In the genomic region with DNA sequence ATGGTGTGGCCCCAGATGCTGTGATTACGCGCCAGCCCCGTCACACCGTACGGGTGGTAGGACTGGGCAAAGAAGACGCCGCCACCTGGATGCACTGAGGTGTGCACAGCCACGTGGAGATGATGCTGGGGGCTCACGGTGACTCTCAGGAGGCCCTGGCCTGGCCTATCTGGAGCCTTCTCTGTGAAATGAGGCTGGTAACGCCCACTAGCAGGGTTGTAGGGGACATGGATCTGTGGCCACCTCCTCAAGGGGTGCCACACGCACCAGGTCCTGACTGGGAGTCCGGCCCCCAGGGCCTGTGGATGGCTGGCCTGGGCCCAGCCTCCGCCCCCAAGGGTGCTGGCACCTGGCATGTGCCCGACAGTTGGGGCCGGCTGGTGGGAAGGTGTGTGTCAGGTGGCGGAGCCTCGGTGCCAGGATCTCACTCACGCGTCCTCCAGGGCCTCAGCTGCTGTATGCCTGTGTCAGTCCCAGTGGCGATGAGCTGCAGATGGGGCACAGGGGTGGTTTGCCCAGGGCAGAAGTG, we compare ENCODE assay signal across 14 cellular contexts. TPM values are rescaled to one million over a fixed set of nuclear protein-coding genes. Genes with fewer than 3 reads are reported as not detected.
DNase-seq lines count a peak whose midpoint lies in the region; ATAC-seq, FAIRE-seq and TF ChIP-seq lines count a peak whose summit lies in the region.
"Had no signal": no experiment of that assay in that cellular context is flagged by ENCODE, and none has a peak within 500 bp of the region (broad histone marks: within the 10 kb centered on the region; RNA-seq: fewer than 3 reads in every experiment).

No MANE protein-coding gene starts in this region.

- no peak overlapping the region for H3K18ac ChIP-seq in H1 (ENCODE audit: extremely low read depth, low read length)
- no peak overlapping the region for H3K18ac ChIP-seq in H9 (ENCODE audit: insufficient read length, low read depth, low read length)

- H3K27ac Mint-ChIP-seq in activated naive CD8-positive, alpha-beta T cell treated with anti-CD3 and anti-CD28 coated beads, Interleukin-2, amount 50 U/mL, for 24 hours: peak overlapping the region; percentile 86
- H3K27ac Mint-ChIP-seq in activated naive CD8-positive, alpha-beta T cell treated with anti-CD3 and anti-CD28 coated beads for 36 hours: no peak overlapping the region
- H3K27ac Mint-ChIP-seq in osteocyte (ENCODE audit: unreplicated experiment): no peak overlapping the region
- H3K27ac Mint-ChIP-seq in H9: no peak overlapping the region; a peak in 1 of 7 replicates
- H3K27ac Mint-ChIP-seq: endodermal cell had no signal

- H2BK15ac ChIP-seq in H1 (ENCODE audit: low read length) (no peak overlapping the region), H9 (ENCODE audit: low read depth, low read length) (no peak overlapping the region)

- H2BK20ac ChIP-seq in H1 (ENCODE audit: low read length) (no peak overlapping the region), H9 (ENCODE audit: low read depth, low read length, poor library complexity, severe bottlenecking) (no peak overlapping the region)

- DNase-seq in activated naive CD8-positive, alpha-beta T cell treated with anti-CD3 and anti-CD28 coated beads, Interleukin-2, amount 50 U/mL, for 24 hours: peak; percentile 18
- no peak for DNase-seq in activated naive CD8-positive, alpha-beta T cell treated with anti-CD3 and anti-CD28 coated beads for 36 hours
- DNase-seq in NCI-H2107 (lab: John Stamatoyannopoulos, UW): peak; percentile 45
- DNase-seq in H1 (ENCODE audit: low read depth in 1 of 2, low spot score in 2 of 2): no peak
- DNase-seq in transverse colon: peak; percentile 50
- no peak for DNase-seq in osteocyte (ENCODE audit: extremely low spot score, unreplicated experiment)
- no peak for DNase-seq in activated effector memory CD4-positive, alpha-beta T cell treated with anti-CD3 and anti-CD28 coated beads, Interleukin-2, amount 50 U/mL, for 16 hours
- no peak for DNase-seq in H9
- DNase-seq: endodermal cell; hippocampal formation; NCI-H187 treated with DMSO at 0.1 percent for 48 hours; psoas muscle; stimulated activated CD4-positive, alpha-beta T cell treated with anti-CD3 and anti-CD28 coated beads, Interleukin-4, amount 100 ng/mL, for 24 hours had no signal

- in situ Hi-C loops in transverse colon (cut with MboI; ENCODE audit: low pct_ligation_motif_present in 1 of 4, low pct_unique_long_range_greater_than_20kb in 1 of 4, low sequenced_read_pairs in 3 of 4): no loop called here

- H3K27me3 ChIP-seq in H1 (replicated peaks in 1 of 4; ENCODE audit: control insufficient read depth in 3 of 4, extremely low read depth in 1 of 4, insufficient read depth in 3 of 4, low read length in 3 of 4) (no peaks in the 10 kb centered on the region), transverse colon (no peaks in the 10 kb centered on the region), H9 (ENCODE audit: insufficient read depth, low read length) (no peaks in the 10 kb centered on the region)

- H3K36me3 ChIP-seq in H1 (ENCODE audit: control insufficient read depth in 2 of 4, insufficient read depth in 4 of 4, low read length in 3 of 4) (no peaks in the 10 kb centered on the region), transverse colon (no peaks in the 10 kb centered on the region)

- H2BK12ac ChIP-seq in H1 (ENCODE audit: low read depth, low read length): peak overlapping the region; percentile 27; the same call in 1 of the 2 replicates
- H2BK12ac ChIP-seq in H9 (ENCODE audit: insufficient read length, low read depth, low read length): no peak overlapping the region

- H3K4me2 ChIP-seq in H1 (ENCODE audit: insufficient read depth in 1 of 2, low read depth in 2 of 2, low read length in 2 of 2) (no peak overlapping the region), H9 (ENCODE audit: insufficient read depth, insufficient read length, low read length) (no peak overlapping the region)

- no peaks in the 10 kb centered on the region for H3K9me3 Mint-ChIP-seq in activated naive CD8-positive, alpha-beta T cell treated with anti-CD3 and anti-CD28 coated beads, Interleukin-2, amount 50 U/mL, for 24 hours
- H3K9me3 Mint-ChIP-seq in activated naive CD8-positive, alpha-beta T cell treated with anti-CD3 and anti-CD28 coated beads for 36 hours: no peaks in the 10 kb centered on the region
- H3K9me3 Mint-ChIP-seq in osteocyte (ENCODE audit: unreplicated experiment) (no peaks in the 10 kb centered on the region), H9 (no peaks in the 10 kb centered on the region; a peak in 1 of 5 replicates)
- H3K9me3 Mint-ChIP-seq: endodermal cell had no signal

- no peak for ATAC-seq in activated naive CD8-positive, alpha-beta T cell treated with anti-CD3 and anti-CD28 coated beads, Interleukin-2, amount 50 U/mL, for 24 hours
- ATAC-seq: psoas muscle had no signal

- H3K9me3 ChIP-seq in H1 (ENCODE audit: insufficient read depth in 2 of 2, low read depth in 1 of 2, low read length in 1 of 2): no peaks in the 10 kb centered on the region
- H3K9me3 ChIP-seq in transverse colon: no peaks in the 10 kb centered on the region
- H3K9me3 ChIP-seq in H9 (ENCODE audit: control insufficient read depth, low read depth, low read length): no peaks in the 10 kb centered on the region
- H3K9me3 ChIP-seq: psoas muscle had no signal

- H2AK5ac ChIP-seq in H1 (ENCODE audit: low read depth, low read length): no peak overlapping the region
- no peak overlapping the region for H2AK5ac ChIP-seq in H9 (ENCODE audit: insufficient read length, low read length)

- TF ChIP-seq RAD21 in H1 (IDR thresholded peaks at IDR 0.05 in 1 of 2, conservative IDR thresholded peaks at IDR 0.05 in 1 of 2; ENCODE audit: low read depth in 2 of 2, low read length in 2 of 2): no peak

- H3K56ac ChIP-seq in H1 (replicated peaks; ENCODE audit: insufficient read length, low read depth, low read length) (no peak overlapping the region), H9 (ENCODE audit: insufficient read length, low read depth, low read length) (no peak overlapping the region)

- H2BK120ac ChIP-seq in H1 (replicated peaks; ENCODE audit: low read depth, low read length) (no peak overlapping the region), H9 (ENCODE audit: low read depth, low read length, poor library complexity, severe bottlenecking) (no peak overlapping the region)

- TF ChIP-seq POLR2A in H1 (IDR thresholded peaks at IDR 0.05; ENCODE audit: control extremely low read depth in 1 of 2, low read depth in 2 of 2, low read length in 2 of 2): no peak
- no peak for TF ChIP-seq POLR2A in transverse colon (IDR thresholded peaks at IDR 0.05)

- H4K8ac ChIP-seq in H1 (ENCODE audit: extremely low read depth, insufficient read depth, low read length) (no peak overlapping the region), H9 (replicated peaks; ENCODE audit: insufficient read length, low read depth, low read length) (no peak overlapping the region)

- H3K23me2 ChIP-seq in H1 (ENCODE audit: low read depth, low read length): no peaks in the 10 kb centered on the region
- peaks cover 2% of the 10 kb centered on the region for H3K23me2 ChIP-seq in H9 (ENCODE audit: insufficient read length, low read depth, low read length, poor library complexity, severe bottlenecking)

- H3K4me3 ChIP-seq in H1 (ENCODE audit: extremely low read depth in 1 of 4, insufficient read depth in 2 of 4, low read depth in 3 of 4, low read length in 4 of 4) (no peak overlapping the region), transverse colon (no peak overlapping the region)
- H3K4me3 ChIP-seq: psoas muscle had no signal

- 96% methylated on average over 20 of the region's 20 CpGs; no CpG with 5 or more reads in 1 of the 2 experiments for WGBS in H1 (ENCODE audit: extremely low coverage in 1 of 2, insufficient coverage in 1 of 2, insufficient read length in 1 of 2, insufficient replicate concordance in 2 of 2, low coverage in 1 of 2, low lambda C conversion rate in 2 of 2, missing lambda C conversion rate in 1 of 2), 2 experiments
- WGBS in transverse colon (ENCODE audit: low coverage in 1 of 2), 2 donors: 74% methylated on average over 19 of the region's 20 CpGs; no CpG with 5 or more reads in 1 of the 2 donors
- no CpG with 5 or more reads among the region's 20 CpGs for WGBS in H9 (ENCODE audit: extremely low coverage, insufficient read length, low lambda C conversion rate)

- no peak for FAIRE-seq in H1 (lab: Jason Lieb, UNC)

- H4K20me1 ChIP-seq in H1 (replicated peaks in 1 of 2; ENCODE audit: control insufficient read depth in 1 of 2, insufficient read depth in 2 of 2, low read length in 2 of 2) (peaks cover 2 to 7% of the 10 kb centered on the region in 2 experiments), H9 (ENCODE audit: control insufficient read depth, insufficient read depth, insufficient read length) (no peaks in the 10 kb centered on the region)

- H4K91ac ChIP-seq in H1 (replicated peaks; ENCODE audit: insufficient read length, low read length) (no peak overlapping the region), H9 (ENCODE audit: insufficient read length, low read depth, low read length) (no peak overlapping the region)

- H3K4ac ChIP-seq in H1 (replicated peaks; ENCODE audit: insufficient read length, low read depth, low read length) (no peak overlapping the region), H9 (ENCODE audit: low read depth, low read length) (no peak overlapping the region)

- H3K79me2 ChIP-seq in H1 (ENCODE audit: control insufficient read depth in 1 of 2, insufficient read depth in 2 of 2, low read length in 2 of 2) (no peaks in the 10 kb centered on the region), H9 (ENCODE audit: insufficient read depth, low read length) (no peaks in the 10 kb centered on the region)

- no peak for TF ChIP-seq CTCF in H1 (IDR thresholded peaks at IDR 0.05; ENCODE audit: control extremely low read depth in 1 of 3, insufficient read depth in 1 of 3, low read depth in 1 of 3, low read length in 3 of 3)
- TF ChIP-seq CTCF in transverse colon (IDR thresholded peaks at IDR 0.05): no peak
- TF ChIP-seq CTCF in osteocyte (IDR thresholded peaks at IDR 0.05): no peak
- TF ChIP-seq CTCF in H9 (conservative IDR thresholded peaks at IDR 0.05): no peak

- H2AFZ ChIP-seq in H1 (ENCODE audit: low read length): no peak overlapping the region
- no peak overlapping the region for H2AFZ ChIP-seq in H9 (ENCODE audit: low read length)

- H2BK5ac ChIP-seq in H1 (ENCODE audit: low read depth, low read length) (no peak overlapping the region), H9 (ENCODE audit: insufficient read length, low read length) (no peak overlapping the region)

- peaks cover 0 to 13% (median 2%) of the 10 kb centered on the region in 4 experiments; a peak in 3 of 7 replicates for H3K4me1 ChIP-seq in H1 (replicated peaks in 1 of 4; ENCODE audit: control insufficient read depth in 3 of 4, insufficient read depth in 4 of 4, low read length in 3 of 4)
- H3K4me1 ChIP-seq in transverse colon: peaks cover 30 to 78% (median 50%) of the 10 kb centered on the region in 4 donors
- no peaks in the 10 kb centered on the region for H3K4me1 ChIP-seq in H9 (ENCODE audit: insufficient read depth, low read length)

- intact Hi-C loops in transverse colon (cut with DNase I; ENCODE audit: low total_unique reads): no loop called here

- H4K5ac ChIP-seq in H1 (ENCODE audit: insufficient read length, low read depth, low read length): no peak overlapping the region
- no peak overlapping the region for H4K5ac ChIP-seq in H9 (ENCODE audit: insufficient read length, low read depth, low read length)

- H3K79me1 ChIP-seq in H1 (ENCODE audit: low read depth, low read length) (peaks cover 2% of the 10 kb centered on the region; the same call in 1 of the 2 replicates), H9 (ENCODE audit: insufficient read depth, low read depth, low read length, poor library complexity, severe bottlenecking) (no peaks in the 10 kb centered on the region)

- no peak overlapping the region for H3K14ac ChIP-seq in H1 (ENCODE audit: insufficient read length)
- no peak overlapping the region; the same call in 1 of the 2 replicates for H3K14ac ChIP-seq in H9 (ENCODE audit: insufficient read depth, low read length)

- peaks cover 89% of the 10 kb centered on the region for H3K4me1 Mint-ChIP-seq in activated naive CD8-positive, alpha-beta T cell treated with anti-CD3 and anti-CD28 coated beads, Interleukin-2, amount 50 U/mL, for 24 hours
- H3K4me1 Mint-ChIP-seq in activated naive CD8-positive, alpha-beta T cell treated with anti-CD3 and anti-CD28 coated beads for 36 hours: peaks cover 51% of the 10 kb centered on the region
- H3K4me1 Mint-ChIP-seq in osteocyte (ENCODE audit: unreplicated experiment) (peaks cover 84% of the 10 kb centered on the region), H9 (peaks cover 20 to 34% of the 10 kb centered on the region in 2 experiments)

- H3K23ac ChIP-seq in H1 (ENCODE audit: insufficient read length): no peak overlapping the region
- no peak overlapping the region for H3K23ac ChIP-seq in H9 (ENCODE audit: insufficient read length, low read depth, low read length)

- H3K27ac ChIP-seq in H1 (ENCODE audit: low read depth, low read length) (no peak overlapping the region), transverse colon (peak overlapping the region in 3 of 4 donors; percentile 4 to 24 (median 18)), H9 (ENCODE audit: insufficient read length, low read depth, low read length) (no peak overlapping the region)
- H3K27ac ChIP-seq: psoas muscle, VCaP had no signal

- no peak for TF ChIP-seq EP300 in H1 (IDR thresholded peaks at IDR 0.05; ENCODE audit: borderline replicate concordance in 1 of 2, low read depth in 2 of 2, low read length in 2 of 2)
- TF ChIP-seq EP300 in transverse colon (IDR thresholded peaks at IDR 0.05; ENCODE audit: low read depth): no peak

- no peaks in the 10 kb centered on the region for H3K27me3 Mint-ChIP-seq in activated naive CD8-positive, alpha-beta T cell treated with anti-CD3 and anti-CD28 coated beads, Interleukin-2, amount 50 U/mL, for 24 hours
- no peaks in the 10 kb centered on the region for H3K27me3 Mint-ChIP-seq in activated naive CD8-positive, alpha-beta T cell treated with anti-CD3 and anti-CD28 coated beads for 36 hours
- H3K27me3 Mint-ChIP-seq in osteocyte (ENCODE audit: unreplicated experiment): no peaks in the 10 kb centered on the region
- no peaks in the 10 kb centered on the region; the same call in 1 of the 2 replicates for H3K27me3 Mint-ChIP-seq in H9 (ENCODE audit: low read depth)

- POLR2A ChIA-PET in H1 (lab: Charles Lee; ENCODE audit: partially characterized antibody): no interaction called here

- no peak overlapping the region for H3K4me3 Mint-ChIP-seq in activated naive CD8-positive, alpha-beta T cell treated with anti-CD3 and anti-CD28 coated beads, Interleukin-2, amount 50 U/mL, for 24 hours
- H3K4me3 Mint-ChIP-seq in activated naive CD8-positive, alpha-beta T cell treated with anti-CD3 and anti-CD28 coated beads for 36 hours: no peak overlapping the region
- H3K4me3 Mint-ChIP-seq in osteocyte (ENCODE audit: unreplicated experiment) (no peak overlapping the region), H9 (no peak overlapping the region)
- H3K4me3 Mint-ChIP-seq: endodermal cell had no signal

- CTCF ChIA-PET in H1 (lab: Charles Lee; ENCODE audit: partially characterized antibody): interaction anchor here (1.0 to 1.2 kb wide), 4 partner anchors 22 to 164 kb away, joined by 3 to 8 read pairs (median 4); no protein-coding TSS in a partner anchor

- H3K9ac ChIP-seq in H1 (replicated peaks in 1 of 4; ENCODE audit: extremely low read depth in 1 of 4, low read depth in 3 of 4, low read length in 3 of 4) (no peak overlapping the region), H9 (ENCODE audit: extremely low read depth, insufficient read length, low read length) (no peak overlapping the region)

- H3K36me3 Mint-ChIP-seq in activated naive CD8-positive, alpha-beta T cell treated with anti-CD3 and anti-CD28 coated beads, Interleukin-2, amount 50 U/mL, for 24 hours (ENCODE audit: low read depth): peaks cover 4% of the 10 kb centered on the region
- peaks cover 5% of the 10 kb centered on the region for H3K36me3 Mint-ChIP-seq in activated naive CD8-positive, alpha-beta T cell treated with anti-CD3 and anti-CD28 coated beads for 36 hours
- H3K36me3 Mint-ChIP-seq in osteocyte (ENCODE audit: unreplicated experiment) (peaks cover 11% of the 10 kb centered on the region), H9 (ENCODE audit: insufficient read depth in 1 of 3, low read depth in 3 of 3) (no peaks in the 10 kb centered on the region; a peak in 1 of 7 replicates)

- no peak overlapping the region for H3T11ph ChIP-seq in H9 (ENCODE audit: low read length)

RNA-seq across cellular contexts. Expression of a gene that starts 32.4 kb away (rescaled TPM):
- 10 to 100 TPM; 18.8 to 19.4 TPM for total RNA-seq in activated naive CD8-positive, alpha-beta T cell treated with anti-CD3 and anti-CD28 coated beads for 36 hours
- total RNA-seq in H1 (2021; fragmentation: NEBNext Ultra II Directional; extraction: Animal tissue kit (Norgen Biotek cat#: 25700)): 16.6 and 19.7 TPM in 2 replicates
- polyA plus RNA-seq in H1 (2011; rRNA removed): 17.7 and 23.9 TPM in 2 replicates
- 12.8 TPM for polyA plus RNA-seq in H1 (2011; cell fraction: cytosol; rRNA removed)
- 19.1 TPM for polyA plus RNA-seq in H1 (2011; cell fraction: nucleus; rRNA removed)
- 8.7 to 13.7 TPM (median 12.4 TPM) in 4 replicates for polyA plus RNA-seq in H1 (2012, experiment 1 of 2)
- 6.3 TPM for polyA plus RNA-seq in H1 (2012, experiment 2 of 2)
- 9.1 TPM for polyA plus RNA-seq in H1 (2013, experiment 1 of 2)
- polyA plus RNA-seq in H1 (2013, experiment 2 of 2): 9.1 TPM
- 21.8 and 31.4 TPM in 2 replicates for polyA minus RNA-seq in H1 (2011; rRNA and poly(A)+ RNA removed)
- polyA minus RNA-seq in H1 (2011; cell fraction: cytosol; rRNA and poly(A)+ RNA removed): 7.7 TPM
- polyA minus RNA-seq in H1 (2011; cell fraction: nucleus; rRNA and poly(A)+ RNA removed): 18.9 TPM
- total RNA-seq in transverse colon (10 to 100 TPM; 12.3 to 31.1 (median 21.6) TPM), osteocyte (111 and 115 TPM in 2 replicates), H9 (2021) (13.7 and 14.3 TPM in 2 replicates)

Comparison
In these comparisons a context has a peak if more than half of its experiments do, and no peak if none do; other contexts are left out.
1. DNase-seq: peak in activated naive CD8-positive, alpha-beta T cell treated with anti-CD3 and anti-CD28 coated beads, Interleukin-2, amount 50 U/mL, for 24 hours (single experiment), NCI-H2107 (single experiment) and transverse colon (single experiment); none in activated naive CD8-positive, alpha-beta T cell treated with anti-CD3 and anti-CD28 coated beads for 36 hours (single experiment), H1 (0 of 2), osteocyte (single experiment), activated effector memory CD4-positive, alpha-beta T cell treated with anti-CD3 and anti-CD28 coated beads, Interleukin-2, amount 50 U/mL, for 16 hours (single experiment) and H9 (single experiment).
2. H3K27ac ChIP-seq: peak in transverse colon (3 of 4); none in H1 (single experiment) and H9 (single experiment).